Comparison of ENCODE assay signal across 1 cellular context in the genomic region with DNA sequence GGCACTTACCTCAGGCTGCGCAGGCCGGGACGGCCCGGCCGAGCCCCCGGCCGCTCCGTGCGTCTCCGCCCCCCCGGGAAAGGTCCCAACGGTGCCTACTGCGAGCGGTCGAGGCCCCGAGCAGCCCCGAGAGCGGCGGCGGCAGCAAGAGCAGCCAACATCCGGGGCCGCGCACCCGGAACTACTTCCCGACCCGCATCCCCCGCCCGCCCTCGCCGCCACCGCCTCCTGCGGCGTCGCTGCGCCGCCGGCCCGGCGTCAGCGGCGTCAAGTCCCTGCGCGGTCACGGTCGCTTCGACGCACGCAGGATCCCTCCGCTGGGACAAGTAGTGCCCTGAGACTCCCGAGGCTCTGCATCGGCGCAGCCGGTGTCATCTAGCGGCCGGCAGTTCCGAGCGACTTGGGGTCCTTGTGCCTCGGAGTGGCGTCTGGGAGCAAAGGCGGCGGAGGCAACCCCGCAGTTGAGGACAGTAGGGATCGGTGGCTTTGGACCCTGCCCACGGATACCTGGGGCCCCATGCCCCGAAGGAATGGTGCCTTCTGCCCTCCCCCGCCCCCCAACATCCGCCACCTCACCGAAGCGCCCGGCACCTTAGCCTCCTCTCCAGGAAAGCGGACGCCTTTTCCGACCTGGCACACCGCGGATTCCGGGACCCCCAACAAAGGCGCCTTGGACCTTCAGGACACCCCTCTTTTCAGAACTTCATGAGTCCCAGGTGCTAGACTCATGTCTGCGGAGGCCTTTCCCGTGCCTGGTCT.
A peak's percentile ranks its signal among the peaks of the same experiment; 100 is the strongest.
TF ChIP-seq lines count a peak whose summit lies in the region.

A gene (minus strand): TSS at position 186 of the 759 bp plus-strand sequence. CDS start 24,142 bp downstream, outside the sequence.

TF ChIP-seq in HepG2, 621 proteins besides CTCF, POLR2A, EP300 and RAD21 (continued from another document and continues in another):
- peak; percentile 64 for TF ChIP-seq ZNF777 (CRISPR knock-in tag; IDR thresholded peaks at IDR 0.05)
- TF ChIP-seq, protein P1, sequence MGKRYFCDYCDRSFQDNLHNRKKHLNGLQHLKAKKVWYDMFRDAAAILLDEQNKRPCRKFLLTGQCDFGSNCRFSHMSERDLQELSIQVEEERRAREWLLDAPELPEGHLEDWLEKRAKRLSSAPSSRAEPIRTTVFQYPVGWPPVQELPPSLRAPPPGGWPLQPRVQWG (CRISPR knock-in tag; IDR thresholded peaks at IDR 0.05; ENCODE audit: borderline replicate concordance, low read depth): no peak
- 0 out of 2 replicates have a peak, but pooled peaks have one; percentile 47 for TF ChIP-seq TP53 (CRISPR knock-in tag; conservative IDR thresholded peaks at IDR 0.05)
- TF ChIP-seq, protein P2, sequence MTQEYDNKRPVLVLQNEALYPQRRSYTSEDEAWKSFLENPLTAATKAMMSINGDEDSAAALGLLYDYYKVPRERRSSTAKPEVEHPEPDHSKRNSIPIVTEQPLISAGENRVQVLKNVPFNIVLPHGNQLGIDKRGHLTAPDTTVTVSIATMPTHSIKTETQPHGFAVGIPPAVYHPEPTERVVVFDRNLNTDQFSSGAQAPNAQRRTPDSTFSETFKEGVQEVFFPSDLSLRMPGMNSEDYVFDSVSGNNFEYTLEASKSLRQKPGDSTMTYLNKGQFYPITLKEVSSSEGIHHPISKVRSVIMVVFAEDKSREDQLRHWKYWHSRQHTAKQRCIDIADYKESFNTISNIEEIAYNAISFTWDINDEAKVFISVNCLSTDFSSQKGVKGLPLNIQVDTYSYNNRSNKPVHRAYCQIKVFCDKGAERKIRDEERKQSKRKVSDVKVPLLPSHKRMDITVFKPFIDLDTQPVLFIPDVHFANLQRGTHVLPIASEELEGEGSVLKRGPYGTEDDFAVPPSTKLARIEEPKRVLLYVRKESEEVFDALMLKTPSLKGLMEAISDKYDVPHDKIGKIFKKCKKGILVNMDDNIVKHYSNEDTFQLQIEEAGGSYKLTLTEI (CRISPR knock-in tag; conservative IDR thresholded peaks at IDR 0.05): no peak
- TF ChIP-seq TEAD3 (CRISPR knock-in tag; optimal IDR thresholded peaks at IDR 0.05; ENCODE audit: borderline replicate concordance): peak; percentile 84
- TF ChIP-seq, protein P3, sequence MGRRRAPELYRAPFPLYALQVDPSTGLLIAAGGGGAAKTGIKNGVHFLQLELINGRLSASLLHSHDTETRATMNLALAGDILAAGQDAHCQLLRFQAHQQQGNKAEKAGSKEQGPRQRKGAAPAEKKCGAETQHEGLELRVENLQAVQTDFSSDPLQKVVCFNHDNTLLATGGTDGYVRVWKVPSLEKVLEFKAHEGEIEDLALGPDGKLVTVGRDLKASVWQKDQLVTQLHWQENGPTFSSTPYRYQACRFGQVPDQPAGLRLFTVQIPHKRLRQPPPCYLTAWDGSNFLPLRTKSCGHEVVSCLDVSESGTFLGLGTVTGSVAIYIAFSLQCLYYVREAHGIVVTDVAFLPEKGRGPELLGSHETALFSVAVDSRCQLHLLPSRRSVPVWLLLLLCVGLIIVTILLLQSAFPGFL (CRISPR knock-in tag; IDR thresholded peaks at IDR 0.05): 0 out of 2 replicates have a peak, but pooled peaks have one; percentile 63
- TF ChIP-seq SATB2 (CRISPR knock-in tag; IDR thresholded peaks at IDR 0.05): peak; percentile 26; the same call in 1 of the 2 replicates
- TF ChIP-seq ZNF431 (CRISPR knock-in tag; IDR thresholded peaks at IDR 0.05; ENCODE audit: borderline replicate concordance, low read depth): peak; percentile 95
- no peak for TF ChIP-seq ZNF678 (CRISPR knock-in tag; IDR thresholded peaks at IDR 0.05)
- TF ChIP-seq ZMAT3 (CRISPR knock-in tag; conservative IDR thresholded peaks at IDR 0.05): peak; percentile 86
- TF ChIP-seq JDP2 (CRISPR knock-in tag; IDR thresholded peaks at IDR 0.05; ENCODE audit: borderline replicate concordance): no peak
- 0 out of 2 replicates have a peak, but pooled peaks have one; percentile 73 for TF ChIP-seq ZFP41 (CRISPR knock-in tag; IDR thresholded peaks at IDR 0.05; ENCODE audit: borderline replicate concordance)
- no peak for TF ChIP-seq RORA (CRISPR knock-in tag; IDR thresholded peaks at IDR 0.05)
- TF ChIP-seq PRPF4 (IDR thresholded peaks at IDR 0.05; ENCODE audit: low read depth, low read length, poor library complexity, severe bottlenecking): no peak
- no peak for TF ChIP-seq IKZF1 (IDR thresholded peaks at IDR 0.05)
- peak; percentile 91 for TF ChIP-seq PHF21A (CRISPR knock-in tag; IDR thresholded peaks at IDR 0.05)
- TF ChIP-seq NR2F2 (IDR thresholded peaks at IDR 0.05; ENCODE audit: borderline replicate concordance, low read depth): peak; percentile 17; the same call in 1 of the 2 replicates
- no peak; the same call in 1 of the 2 replicates for TF ChIP-seq DNMT3B (CRISPR knock-in tag; conservative IDR thresholded peaks at IDR 0.05)
- TF ChIP-seq MYC (CRISPR knock-in tag; IDR thresholded peaks at IDR 0.05; ENCODE audit: borderline replicate concordance): peak; percentile 88
- TF ChIP-seq, protein P4, sequence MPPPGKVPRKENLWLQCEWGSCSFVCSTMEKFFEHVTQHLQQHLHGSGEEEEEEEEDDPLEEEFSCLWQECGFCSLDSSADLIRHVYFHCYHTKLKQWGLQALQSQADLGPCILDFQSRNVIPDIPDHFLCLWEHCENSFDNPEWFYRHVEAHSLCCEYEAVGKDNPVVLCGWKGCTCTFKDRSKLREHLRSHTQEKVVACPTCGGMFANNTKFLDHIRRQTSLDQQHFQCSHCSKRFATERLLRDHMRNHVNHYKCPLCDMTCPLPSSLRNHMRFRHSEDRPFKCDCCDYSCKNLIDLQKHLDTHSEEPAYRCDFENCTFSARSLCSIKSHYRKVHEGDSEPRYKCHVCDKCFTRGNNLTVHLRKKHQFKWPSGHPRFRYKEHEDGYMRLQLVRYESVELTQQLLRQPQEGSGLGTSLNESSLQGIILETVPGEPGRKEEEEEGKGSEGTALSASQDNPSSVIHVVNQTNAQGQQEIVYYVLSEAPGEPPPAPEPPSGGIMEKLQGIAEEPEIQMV (CRISPR knock-in tag; IDR thresholded peaks at IDR 0.05; ENCODE audit: low read depth): peak; percentile 60; the same call in 1 of the 2 replicates
- TF ChIP-seq, protein P5, sequence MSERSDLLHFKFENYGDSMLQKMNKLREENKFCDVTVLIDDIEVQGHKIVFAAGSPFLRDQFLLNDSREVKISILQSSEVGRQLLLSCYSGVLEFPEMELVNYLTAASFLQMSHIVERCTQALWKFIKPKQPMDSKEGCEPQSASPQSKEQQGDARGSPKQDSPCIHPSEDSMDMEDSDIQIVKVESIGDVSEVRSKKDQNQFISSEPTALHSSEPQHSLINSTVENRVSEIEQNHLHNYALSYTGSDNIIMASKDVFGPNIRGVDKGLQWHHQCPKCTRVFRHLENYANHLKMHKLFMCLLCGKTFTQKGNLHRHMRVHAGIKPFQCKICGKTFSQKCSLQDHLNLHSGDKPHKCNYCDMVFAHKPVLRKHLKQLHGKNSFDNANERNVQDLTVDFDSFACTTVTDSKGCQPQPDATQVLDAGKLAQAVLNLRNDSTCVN (CRISPR knock-in tag; IDR thresholded peaks at IDR 0.05; ENCODE audit: borderline replicate concordance): peak; percentile 76
- TF ChIP-seq, protein P6, sequence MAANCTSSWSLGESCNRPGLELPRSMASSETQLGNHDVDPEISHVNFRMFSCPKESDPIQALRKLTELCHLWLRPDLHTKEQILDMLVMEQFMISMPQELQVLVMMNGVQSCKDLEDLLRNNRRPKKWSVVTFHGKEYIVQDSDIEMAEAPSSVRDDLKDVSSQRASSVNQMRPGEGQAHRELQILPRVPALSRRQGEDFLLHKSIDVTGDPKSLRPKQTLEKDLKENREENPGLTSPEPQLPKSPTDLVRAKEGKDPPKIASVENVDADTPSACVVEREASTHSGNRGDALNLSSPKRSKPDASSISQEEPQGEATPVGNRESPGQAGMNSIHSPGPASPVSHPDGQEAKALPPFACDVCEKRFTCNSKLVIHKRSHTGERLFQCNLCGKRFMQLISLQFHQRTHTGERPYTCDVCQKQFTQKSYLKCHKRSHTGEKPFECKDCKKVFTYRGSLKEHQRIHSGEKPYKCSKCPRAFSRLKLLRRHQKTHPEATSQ (CRISPR knock-in tag; IDR thresholded peaks at IDR 0.05; ENCODE audit: borderline replicate concordance): peak; percentile 96
- TF ChIP-seq ZNF883 (CRISPR knock-in tag; IDR thresholded peaks at IDR 0.05; ENCODE audit: not compliant biosample characterization): no peak
- TF ChIP-seq XBP1 (CRISPR knock-in tag; IDR thresholded peaks at IDR 0.05): 0 out of 2 replicates have a peak, but pooled peaks have one; percentile 23
- TF ChIP-seq NRL (CRISPR knock-in tag; IDR thresholded peaks at IDR 0.05; ENCODE audit: borderline replicate concordance): peak; percentile 80
- TF ChIP-seq, protein P7, sequence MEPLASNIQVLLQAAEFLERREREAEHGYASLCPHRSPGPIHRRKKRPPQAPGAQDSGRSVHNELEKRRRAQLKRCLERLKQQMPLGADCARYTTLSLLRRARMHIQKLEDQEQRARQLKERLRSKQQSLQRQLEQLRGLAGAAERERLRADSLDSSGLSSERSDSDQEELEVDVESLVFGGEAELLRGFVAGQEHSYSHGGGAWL (CRISPR knock-in tag; IDR thresholded peaks at IDR 0.05): peak; percentile 65
- TF ChIP-seq ZNF225 (CRISPR knock-in tag; IDR thresholded peaks at IDR 0.05): no peak; the same call in 1 of the 2 replicates
- TF ChIP-seq ATF7 (IDR thresholded peaks at IDR 0.05): no peak
- no peak; the same call in 1 of the 2 replicates for TF ChIP-seq ATF7 (CRISPR knock-in tag; IDR thresholded peaks at IDR 0.05)
- TF ChIP-seq ZZZ3 (CRISPR knock-in tag; IDR thresholded peaks at IDR 0.05; ENCODE audit: borderline replicate concordance): 0 out of 2 replicates have a peak, but pooled peaks have one; percentile 61
- TF ChIP-seq PHF20 (CRISPR knock-in tag; IDR thresholded peaks at IDR 0.05): peak; percentile 81
- TF ChIP-seq, protein P8, sequence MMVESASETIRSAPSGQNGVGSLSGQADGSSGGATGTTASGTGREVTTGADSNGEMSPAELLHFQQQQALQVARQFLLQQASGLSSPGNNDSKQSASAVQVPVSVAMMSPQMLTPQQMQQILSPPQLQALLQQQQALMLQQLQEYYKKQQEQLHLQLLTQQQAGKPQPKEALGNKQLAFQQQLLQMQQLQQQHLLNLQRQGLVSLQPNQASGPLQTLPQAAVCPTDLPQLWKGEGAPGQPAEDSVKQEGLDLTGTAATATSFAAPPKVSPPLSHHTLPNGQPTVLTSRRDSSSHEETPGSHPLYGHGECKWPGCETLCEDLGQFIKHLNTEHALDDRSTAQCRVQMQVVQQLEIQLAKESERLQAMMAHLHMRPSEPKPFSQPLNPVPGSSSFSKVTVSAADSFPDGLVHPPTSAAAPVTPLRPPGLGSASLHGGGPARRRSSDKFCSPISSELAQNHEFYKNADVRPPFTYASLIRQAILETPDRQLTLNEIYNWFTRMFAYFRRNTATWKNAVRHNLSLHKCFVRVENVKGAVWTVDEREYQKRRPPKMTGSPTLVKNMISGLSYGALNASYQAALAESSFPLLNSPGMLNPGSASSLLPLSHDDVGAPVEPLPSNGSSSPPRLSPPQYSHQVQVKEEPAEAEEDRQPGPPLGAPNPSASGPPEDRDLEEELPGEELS (CRISPR knock-in tag; IDR thresholded peaks at IDR 0.05): peak; percentile 87
- TF ChIP-seq ZNF235 (CRISPR knock-in tag; IDR thresholded peaks at IDR 0.05; ENCODE audit: borderline replicate concordance): no peak; the same call in 1 of the 2 replicates
- TF ChIP-seq, protein P9, sequence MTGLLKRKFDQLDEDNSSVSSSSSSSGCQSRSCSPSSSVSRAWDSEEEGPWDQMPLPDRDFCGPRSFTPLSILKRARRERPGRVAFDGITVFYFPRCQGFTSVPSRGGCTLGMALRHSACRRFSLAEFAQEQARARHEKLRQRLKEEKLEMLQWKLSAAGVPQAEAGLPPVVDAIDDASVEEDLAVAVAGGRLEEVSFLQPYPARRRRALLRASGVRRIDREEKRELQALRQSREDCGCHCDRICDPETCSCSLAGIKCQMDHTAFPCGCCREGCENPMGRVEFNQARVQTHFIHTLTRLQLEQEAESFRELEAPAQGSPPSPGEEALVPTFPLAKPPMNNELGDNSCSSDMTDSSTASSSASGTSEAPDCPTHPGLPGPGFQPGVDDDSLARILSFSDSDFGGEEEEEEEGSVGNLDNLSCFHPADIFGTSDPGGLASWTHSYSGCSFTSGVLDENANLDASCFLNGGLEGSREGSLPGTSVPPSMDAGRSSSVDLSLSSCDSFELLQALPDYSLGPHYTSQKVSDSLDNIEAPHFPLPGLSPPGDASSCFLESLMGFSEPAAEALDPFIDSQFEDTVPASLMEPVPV (CRISPR knock-in tag; IDR thresholded peaks at IDR 0.05): peak; percentile 85
- peak; percentile 70; the same call in 1 of the 2 replicates for TF ChIP-seq FOXJ3 (CRISPR knock-in tag; IDR thresholded peaks at IDR 0.05; ENCODE audit: borderline replicate concordance)
- TF ChIP-seq ZNF644 (CRISPR knock-in tag; IDR thresholded peaks at IDR 0.05; ENCODE audit: low read depth): no peak
- TF ChIP-seq ZNF598 (CRISPR knock-in tag; IDR thresholded peaks at IDR 0.05; ENCODE audit: borderline replicate concordance): no peak
- TF ChIP-seq KMT2B (CRISPR knock-in tag; IDR thresholded peaks at IDR 0.05): peak; percentile 94
- TF ChIP-seq ELF3 (CRISPR knock-in tag; IDR thresholded peaks at IDR 0.05): peak; percentile 92
- TF ChIP-seq ZNF564 (CRISPR knock-in tag; IDR thresholded peaks at IDR 0.05): peak; percentile 82
- peak; percentile 99 for TF ChIP-seq ZSCAN21 (CRISPR knock-in tag; IDR thresholded peaks at IDR 0.05; ENCODE audit: borderline replicate concordance)
- peak; percentile 81 for TF ChIP-seq MXD4 (CRISPR knock-in tag; IDR thresholded peaks at IDR 0.05)
- TF ChIP-seq RFX1 (IDR thresholded peaks at IDR 0.05): no peak
- no peak for TF ChIP-seq ZSCAN22 (CRISPR knock-in tag; IDR thresholded peaks at IDR 0.05)
